11 cellular contexts compared by ENCODE assay signal in genomic region chr14:104799239-104799599, GRCh38. TPM values are rescaled to one million over a fixed set of nuclear protein-coding genes. Genes with fewer than 3 reads are reported as not detected.
DNase-seq lines count a peak whose midpoint lies in the region; ATAC-seq and TF ChIP-seq lines count a peak whose summit lies in the region.
"Had no signal": no experiment of that assay in that cellular context is flagged by ENCODE, and none has a peak within 500 bp of the region (broad histone marks: within the 10 kb centered on the region; RNA-seq: fewer than 3 reads in every experiment).

No MANE protein-coding gene starts in this region.

- H3K27ac Mint-ChIP-seq in effector memory CD8-positive, alpha-beta T cell: peak overlapping the region; percentile 34 to 82
- no peak overlapping the region for H3K27ac Mint-ChIP-seq in neural progenitor cell

- peaks cover 8 to 24% of the 10 kb centered on the region in 2 donors for H3K4me1 Mint-ChIP-seq in effector memory CD8-positive, alpha-beta T cell (ENCODE audit: low read depth in 2 of 2)
- peaks cover 31% of the 10 kb centered on the region for H3K4me1 Mint-ChIP-seq in neural progenitor cell

- DNase-seq in left ventricle myocardium inferior (no peak), cardiac septum (ENCODE audit: low spot score) (no peak), neural progenitor cell (ENCODE audit: low spot score) (no peak), aorta (no peak), NCI-H226 (no peak), anterior cingulate cortex (lab: John Stamatoyannopoulos, UW) (no peak)
- DNase-seq in effector memory CD8-positive, alpha-beta T cell: peak in 1 of 3 experiments; percentile 17
- DNase-seq: Calu3, MM.1S, SIG-M5 had no signal

- peak overlapping the region; percentile 99 for H3K27ac ChIP-seq in left ventricle myocardium inferior (replicated peaks)
- H3K27ac ChIP-seq in neural progenitor cell: no peak overlapping the region
- peak overlapping the region; percentile 95 for H3K27ac ChIP-seq in aorta (ENCODE audit: low read depth in 1 of 2, low read length in 2 of 2)

- H3K36me3 ChIP-seq in left ventricle myocardium inferior: no peaks in the 10 kb centered on the region
- no peaks in the 10 kb centered on the region for H3K36me3 ChIP-seq in neural progenitor cell
- H3K36me3 ChIP-seq in aorta (ENCODE audit: control insufficient read depth in 1 of 2, insufficient read depth in 2 of 2, low read length in 1 of 2): no peaks in the 10 kb centered on the region

- H3K4me3 ChIP-seq in left ventricle myocardium inferior (no peak overlapping the region), neural progenitor cell (no peak overlapping the region), aorta (ENCODE audit: low read length in 2 of 2) (no peak overlapping the region)

- peaks cover 26% of the 10 kb centered on the region for H4K20me1 ChIP-seq in neural progenitor cell (ENCODE audit: low read depth)

- no peak overlapping the region for H2AFZ ChIP-seq in neural progenitor cell (replicated peaks)

- H3K27me3 Mint-ChIP-seq in effector memory CD8-positive, alpha-beta T cell: no peaks in the 10 kb centered on the region
- peaks cover 39% of the 10 kb centered on the region for H3K27me3 Mint-ChIP-seq in neural progenitor cell (ENCODE audit: insufficient read depth, low read depth)

- no peaks in the 10 kb centered on the region for H3K9me3 ChIP-seq in left ventricle myocardium inferior (replicated peaks)
- no peaks in the 10 kb centered on the region for H3K9me3 ChIP-seq in neural progenitor cell (ENCODE audit: low read depth)
- no peaks in the 10 kb centered on the region for H3K9me3 ChIP-seq in aorta (ENCODE audit: control insufficient read depth, low read length)

- H3K79me2 ChIP-seq in neural progenitor cell (ENCODE audit: low read depth): peaks cover 8% of the 10 kb centered on the region

- no peaks in the 10 kb centered on the region for H3K27me3 ChIP-seq in left ventricle myocardium inferior (ENCODE audit: low read depth)
- peaks cover 81% of the 10 kb centered on the region for H3K27me3 ChIP-seq in neural progenitor cell
- no peaks in the 10 kb centered on the region for H3K27me3 ChIP-seq in aorta (ENCODE audit: control insufficient read depth in 1 of 2, insufficient read depth in 2 of 2, low read length in 1 of 2)

- 24 to 37% methylated on average over 7 of the region's 7 CpGs for WGBS in aorta, 2 donors

- peaks cover 40% of the 10 kb centered on the region for H3F3A ChIP-seq in neural progenitor cell (ENCODE audit: low read depth)

- peak overlapping the region; percentile 67 to 76 for H3K4me3 Mint-ChIP-seq in effector memory CD8-positive, alpha-beta T cell
- H3K4me3 Mint-ChIP-seq in neural progenitor cell: peak overlapping the region; percentile 84

- no peaks in the 10 kb centered on the region for H3K9me3 Mint-ChIP-seq in effector memory CD8-positive, alpha-beta T cell
- H3K9me3 Mint-ChIP-seq in neural progenitor cell: peaks cover 2% of the 10 kb centered on the region

- peak overlapping the region; percentile 100 for H3K4me2 ChIP-seq in neural progenitor cell

- TF ChIP-seq CTCF in left ventricle myocardium inferior (IDR thresholded peaks at IDR 0.05; ENCODE audit: borderline replicate concordance): no peak
- TF ChIP-seq CTCF in neural progenitor cell (IDR thresholded peaks at IDR 0.05): no peak

- H3K9ac ChIP-seq in neural progenitor cell: no peak overlapping the region

- intact Hi-C loops in left ventricle myocardium inferior (cut with micrococcal nuclease) (no loop called here), cardiac septum (cut with DNase I) (no loop called here), aorta (cut with DNase I) (no loop called here)

- ATAC-seq in effector memory CD8-positive, alpha-beta T cell (replicated peaks): no peak
- ATAC-seq in aorta (ENCODE audit: low FRiP score) (no peak), HG02798 (IDR thresholded peaks at IDR 0.05; ENCODE audit: poor library complexity, unreplicated experiment) (no peak)

- H3K36me3 Mint-ChIP-seq in effector memory CD8-positive, alpha-beta T cell (ENCODE audit: insufficient read depth): peaks cover 30% of the 10 kb centered on the region
- H3K36me3 Mint-ChIP-seq in neural progenitor cell: no peaks in the 10 kb centered on the region

- H3K4me1 ChIP-seq in left ventricle myocardium inferior (peaks cover 78% of the 10 kb centered on the region), neural progenitor cell (peaks cover 17% of the 10 kb centered on the region), aorta (ENCODE audit: control insufficient read depth in 1 of 2, insufficient read depth in 2 of 2, low read length in 2 of 2) (no peaks in the 10 kb centered on the region)

RNA-seq across cellular contexts. Expression of gene ZBTB42, which starts 1.7 kb away (rescaled TPM):
- total RNA-seq in left ventricle myocardium inferior: 5.7 TPM
- 8.6 TPM for total RNA-seq in cardiac septum
- total RNA-seq in neural progenitor cell (ENCODE audit: low replicate concordance): 0.41 and 1.1 TPM in 2 replicates
- 1 to 10 TPM; 4.4 to 4.7 TPM for total RNA-seq in aorta
- polyA plus RNA-seq in aorta: 1 to 10 TPM; 1.6 to 1.9 TPM

RNA-seq across cellular contexts. Expression of gene AKT1, which starts 3.7 kb away (rescaled TPM):
- total RNA-seq in left ventricle myocardium inferior (144 TPM), cardiac septum (172 TPM), neural progenitor cell (ENCODE audit: low replicate concordance) (67.2 and 92.4 TPM in 2 replicates), aorta (100 to 1,000 TPM; 124 to 154 TPM)
- polyA plus RNA-seq in aorta: 100 to 1,000 TPM in 1 of 2 donors, 10 to 100 TPM in 1; 93.2 to 118 TPM

RNA-seq across cellular contexts. Expression of gene SIVA1, which starts 46.3 kb away (rescaled TPM):
- 55.6 TPM for total RNA-seq in left ventricle myocardium inferior
- 50.9 TPM for total RNA-seq in cardiac septum
- 139 and 231 TPM in 2 replicates for total RNA-seq in neural progenitor cell (ENCODE audit: low replicate concordance)
- 10 to 100 TPM; 74.3 to 83.0 TPM for total RNA-seq in aorta
- polyA plus RNA-seq in aorta: 100 to 1,000 TPM; 219 to 241 TPM
